Comparison of ENCODE assay signal across 1 cellular context in genomic region chr15:46768287-46768686, GRCh38.
TF ChIP-seq lines count a peak whose summit lies in the region.

No MANE protein-coding gene starts in this region.

TF ChIP-seq in H1, 55 proteins besides CTCF, POLR2A, EP300 and RAD21 (continued from another document):
- TF ChIP-seq HDAC6 (IDR thresholded peaks at IDR 0.05; ENCODE audit: low read depth, low read length), result no peak
- no peak for TF ChIP-seq RFX5 (IDR thresholded peaks at IDR 0.05; ENCODE audit: borderline replicate concordance, low read depth, low read length)
- no peak for TF ChIP-seq SUZ12 (IDR thresholded peaks at IDR 0.05; ENCODE audit: low read length)
- TF ChIP-seq TAF1 (IDR thresholded peaks at IDR 0.05; ENCODE audit: low read depth, low read length), result no peak
- TF ChIP-seq KDM5A (IDR thresholded peaks at IDR 0.05; ENCODE audit: low read length), result no peak
- no peak for TF ChIP-seq ASH2L (IDR thresholded peaks at IDR 0.05; ENCODE audit: low read length)
